8 cellular contexts compared by ENCODE assay signal in the genomic region with DNA sequence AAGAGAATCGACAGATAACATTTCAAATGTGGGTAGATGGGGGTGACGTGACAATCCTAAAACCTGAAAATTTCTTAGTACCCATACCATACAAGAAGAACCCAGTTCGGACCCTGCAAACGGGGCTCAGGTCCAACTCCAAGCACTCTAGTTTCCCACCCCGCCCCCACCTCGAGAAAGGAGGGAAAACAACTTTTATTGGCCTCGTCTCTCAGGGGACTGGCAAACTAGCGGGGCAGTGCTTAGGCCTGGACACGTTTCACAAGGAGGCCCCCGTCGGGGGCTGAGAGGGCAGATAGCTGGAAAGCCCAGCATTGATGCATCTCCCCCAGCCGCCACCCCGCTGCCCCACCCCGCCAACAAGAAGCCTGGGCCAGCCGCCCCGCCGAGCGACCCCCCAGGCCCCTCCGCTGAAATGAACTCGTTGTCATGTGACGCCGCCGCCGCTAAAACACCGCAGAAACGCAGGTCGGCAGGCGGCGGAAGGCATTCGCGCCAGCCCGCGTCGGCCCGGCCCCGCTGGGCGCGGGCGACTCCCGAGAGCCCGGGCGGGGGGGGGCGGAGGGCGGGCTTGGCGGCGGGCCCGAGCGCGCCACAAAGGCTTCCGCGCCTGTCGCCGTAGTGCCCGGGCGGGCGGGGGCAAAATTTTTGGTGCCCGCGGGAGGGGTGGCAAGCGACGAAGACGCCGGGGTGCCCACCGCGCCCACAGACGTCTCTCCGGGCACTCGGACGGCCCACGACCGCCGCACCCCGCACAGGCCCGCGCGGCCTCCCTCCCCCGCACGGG. TPM values are rescaled to one million over a fixed set of nuclear protein-coding genes. Genes with fewer than 3 reads are reported as not detected.
DNase-seq lines count a peak whose midpoint lies in the region; ATAC-seq and TF ChIP-seq lines count a peak whose summit lies in the region.

No MANE protein-coding gene starts in this region.

- ATAC-seq in left cardiac atrium (peak; percentile 25 to 50), upper lobe of right lung (peak; percentile 61)

- TF ChIP-seq POLR2A in adrenal gland (IDR thresholded peaks at IDR 0.05) = peak in 1 of 2 donors; percentile 55

- H3K27me3 ChIP-seq in H7 (ENCODE audit: control insufficient read depth, insufficient read depth, low read length) (no peaks in the 10 kb centered on the region), adrenal gland (no peaks in the 10 kb centered on the region), upper lobe of right lung (no peaks in the 10 kb centered on the region)

- H3K27ac ChIP-seq in adrenal gland = peak overlapping the region; percentile 94 to 100 (median 100)
- peak overlapping the region; percentile 98 for H3K27ac ChIP-seq in upper lobe of right lung

- H3K27me3 Mint-ChIP-seq in progenitor cell of endocrine pancreas = no peaks in the 10 kb centered on the region

- no peaks in the 10 kb centered on the region for H3K36me3 Mint-ChIP-seq in progenitor cell of endocrine pancreas (ENCODE audit: insufficient read depth)

- H3K36me3 ChIP-seq in H7 (replicated peaks; ENCODE audit: control insufficient read depth, insufficient read depth, low read length) (no peaks in the 10 kb centered on the region), adrenal gland (replicated peaks in 1 of 2) (no peaks in the 10 kb centered on the region), upper lobe of right lung (no peaks in the 10 kb centered on the region)

- no peaks in the 10 kb centered on the region for H3K9me3 Mint-ChIP-seq in progenitor cell of endocrine pancreas (ENCODE audit: low read depth)

- intact Hi-C loops in adrenal gland (cut with DNase I) = loop anchor here (5.0 to 10.0 kb wide), 4 partner anchors 204 to 359 kb away; no protein-coding TSS in a partner anchor
- intact Hi-C loops in left cardiac atrium (cut with DNase I) = loop anchor here (2.0 to 10.0 kb wide), 4 partner anchors 113 to 675 kb away; a partner anchor contains a TSS
- intact Hi-C loops in upper lobe of right lung (cut with DNase I) = loop anchor here (10.0 kb wide), 1 partner anchor 263 kb away; no protein-coding TSS in a partner anchor

- peak overlapping the region; percentile 88 for H3K4me3 Mint-ChIP-seq in progenitor cell of endocrine pancreas (ENCODE audit: low read depth)

- H3K4me3 ChIP-seq in H7 (ENCODE audit: insufficient read depth, low read depth, low read length) = peak overlapping the region; percentile 74
- peak overlapping the region; percentile 62 to 93 (median 82) for H3K4me3 ChIP-seq in adrenal gland
- peak overlapping the region; percentile 68 for H3K4me3 ChIP-seq in upper lobe of right lung

- WGBS in adrenal gland, 4 donors = 0 to 1% (median 0%) methylated on average over 8 to 77 of the region's 77 CpGs

- peaks cover 7 to 29% of the 10 kb centered on the region in 2 donors for H3K4me1 ChIP-seq in adrenal gland (replicated peaks in 1 of 2)
- peaks cover 36% of the 10 kb centered on the region for H3K4me1 ChIP-seq in upper lobe of right lung

- peak overlapping the region; percentile 99 for H3K27ac Mint-ChIP-seq in progenitor cell of endocrine pancreas

- TF ChIP-seq CTCF in adrenal gland (IDR thresholded peaks at IDR 0.05) (no peak), progenitor cell of endocrine pancreas (IDR thresholded peaks at IDR 0.05; ENCODE audit: unreplicated experiment) (no peak), upper lobe of right lung (IDR thresholded peaks at IDR 0.05) (no peak)

- DNase-seq in DMS 273 (lab: John Stamatoyannopoulos, UW; ENCODE audit: unreplicated experiment) (peak; percentile 98), H7 (peak; percentile 87), NCI-H1092 treated with DMSO at 0.1 percent for 48 hours (lab: John Stamatoyannopoulos, UW) (peak; percentile 76), T-helper 1 cell (peak; percentile 44 to 71 (median 59)), adrenal gland (peak; percentile 78 to 89 (median 81)), left cardiac atrium (peak; percentile 74), progenitor cell of endocrine pancreas (ENCODE audit: low spot score, unreplicated experiment) (peak; percentile 53), upper lobe of right lung (peak; percentile 90)

- H3K9me3 ChIP-seq in adrenal gland (replicated peaks in 1 of 3) (no peaks in the 10 kb centered on the region), upper lobe of right lung (no peaks in the 10 kb centered on the region)

- H3K4me1 Mint-ChIP-seq in progenitor cell of endocrine pancreas (ENCODE audit: low read depth) = peaks cover 37% of the 10 kb centered on the region

RNA-seq across cellular contexts. Expression of a gene that starts 0.7 kb away (rescaled TPM):
- total RNA-seq in H7 (2014; rRNA removed; shearing (Covaris generic)) = 10.5 and 11.6 TPM in 2 replicates
- total RNA-seq in adrenal gland (10 to 100 TPM; 17.1 to 33.3 (median 27.5) TPM), left cardiac atrium (10 to 100 TPM; 25.3 to 27.9 TPM), progenitor cell of endocrine pancreas (39.7 and 46.4 TPM in 2 replicates), upper lobe of right lung (40.8 TPM)
- 10 to 100 TPM in 2 of 3 donors, 1 to 10 TPM in 1; 7.5 to 15.8 (median 11.0) TPM for polyA plus RNA-seq in adrenal gland

Comparison
In these comparisons a context has a peak if more than half of its experiments do, and no peak if none do; other contexts are left out.
1. Peak in every context shown above with its lines: DNase-seq, ATAC-seq, H3K4me3 ChIP-seq and H3K27ac ChIP-seq.